30 cellular contexts compared by ENCODE assay signal in genomic region chr10:70292016-70292415, GRCh38. TPM values are rescaled to one million over a fixed set of nuclear protein-coding genes. Genes with fewer than 3 reads are reported as not detected.
"Had no signal": no experiment of that assay in that cellular context is flagged by ENCODE, and none has a peak within 500 bp of the region (broad histone marks: within the 10 kb centered on the region; RNA-seq: fewer than 3 reads in every experiment).

No MANE protein-coding gene starts in this region.

- H3K4me2 ChIP-seq: smooth muscle cell had no signal

- H3K27ac ChIP-seq: adrenal gland, ascending aorta, foreskin keratinocyte, sigmoid colon had no signal

- H3K4me1 ChIP-seq: foreskin keratinocyte had no signal

- DNase-seq: activated CD4-positive, alpha-beta T cell treated with anti-CD3 and anti-CD28 coated beads for 36 hours; activated CD4-positive, CD25-positive, alpha-beta regulatory T cell; activated CD8-positive, alpha-beta memory T cell treated with anti-CD3 and anti-CD28 coated beads, Interleukin-2, amount 10 ng/mL, durations not matched to agents 7 days and 5 days; activated CD8-positive, alpha-beta T cell treated with anti-CD3 and anti-CD28 coated beads, Interleukin-2, amount 10 ng/mL, durations not matched to agents 7 days and 5 days; activated naive CD4-positive, alpha-beta T cell treated with Interleukin-2 at 50 U/mL for 16 hours; activated T-cell treated with anti-CD3 and anti-CD28 coated beads, Interleukin-2, amount 50 U/mL, for 48 hours; adrenal gland; caudate nucleus; cortex of kidney; foreskin keratinocyte; left colon; mammary epithelial cell; midbrain; naive thymus-derived CD8-positive, alpha-beta T cell; retina; sigmoid colon; stimulated activated CD4-positive, alpha-beta T cell treated with anti-CD3 and anti-CD28 coated beads, Interleukin-1b, Interleukin-23, amount 100 ng/mL, for 48 hours; stimulated activated naive CD4-positive, alpha-beta T cell; T-helper 1 cell had no signal

- H3K4me3 ChIP-seq: adrenal gland, ascending aorta, sigmoid colon, smooth muscle cell, tibial nerve had no signal

- ATAC-seq: activated CD4-positive, alpha-beta T cell treated with anti-CD3 and anti-CD28 coated beads for 36 hours; activated CD8-positive, alpha-beta memory T cell treated with anti-CD3 and anti-CD28 coated beads, Interleukin-2, amount 10 ng/mL, durations not matched to agents 7 days and 5 days; activated CD8-positive, alpha-beta T cell treated with anti-CD3 and anti-CD28 coated beads, Interleukin-2, amount 10 ng/mL, durations not matched to agents 7 days and 5 days; esophagus mucosa; foreskin keratinocyte; left colon; naive thymus-derived CD8-positive, alpha-beta T cell had no signal

- H3K36me3 ChIP-seq: adrenal gland, ascending aorta, sigmoid colon, tibial nerve had no signal

- H3K9me3 ChIP-seq: adrenal gland, ascending aorta, sigmoid colon, tibial nerve had no signal

RNA-seq across cellular contexts. Expression of gene NPFFR1, which starts 8.2 kb away (rescaled TPM):
- total RNA-seq: activated CD4-positive, alpha-beta T cell treated with anti-CD3 and anti-CD28 coated beads for 36 hours; activated CD8-positive, alpha-beta memory T cell treated with anti-CD3 and anti-CD28 coated beads, Interleukin-2, amount 10 ng/mL, durations not matched to agents 7 days and 5 days; activated CD8-positive, alpha-beta T cell treated with anti-CD3 and anti-CD28 coated beads, Interleukin-2, amount 10 ng/mL, durations not matched to agents 7 days and 5 days; activated T-helper 2 cell treated with anti-CD3 and anti-CD28 coated beads, Interferon-gamma antibody, Interleukin-2, Interleukin-4, amounts not matched to agents 10 μg/mL and 5 μg/mL and 100 μg/mL, durations not matched to agents 14 hours and 24 hours and 36 hours; ascending aorta; chondrocyte; endothelial cell of umbilical vein; foreskin keratinocyte; glomerular endothelial cell; naive thymus-derived CD8-positive, alpha-beta T cell; neural crest cell; osteocyte; progenitor cell of endocrine pancreas had no signal
